ENCODE assay signal across 22 cellular contexts in the genomic region with DNA sequence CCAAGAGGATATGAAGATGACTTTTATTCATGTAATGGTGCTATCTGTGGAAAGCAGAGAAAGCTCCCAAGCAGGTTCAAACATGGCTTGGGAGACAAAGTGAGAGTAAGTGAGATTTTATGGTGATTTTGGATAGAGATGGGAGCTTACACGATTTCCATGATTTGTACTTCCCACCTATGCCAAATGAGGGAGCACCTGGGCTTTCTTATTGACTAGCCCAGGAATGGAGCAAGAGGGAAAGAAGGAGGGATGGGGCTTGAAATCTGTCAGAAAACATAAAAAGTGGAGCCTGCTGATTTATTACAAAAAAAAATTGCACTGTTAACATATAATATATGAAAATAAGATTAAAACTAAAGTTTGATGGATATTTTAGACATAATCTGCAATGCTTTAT.
"Had no signal": no experiment of that assay in that cellular context is flagged by ENCODE, and none has a peak within 500 bp of the region (broad histone marks: within the 10 kb centered on the region; RNA-seq: fewer than 3 reads in every experiment).

No MANE protein-coding gene starts in this region.

- H3K4me3 ChIP-seq: breast epithelium, colonic mucosa, dorsolateral prefrontal cortex, gastroesophageal sphincter, testis, uterus had no signal

- ATAC-seq: gastroesophageal sphincter; left colon; sciatic nerve; stimulated activated effector memory CD8-positive, alpha-beta T cell treated with anti-CD3 and anti-CD28 coated beads, Interleukin-12 subunit alpha, Interleukin-12 subunit beta, amount 100 ng/mL, for 72 hours had no signal

- H3K27me3 Mint-ChIP-seq: activated CD4-positive, alpha-beta memory T cell treated with anti-CD3 and anti-CD28 coated beads for 36 hours; activated naive CD8-positive, alpha-beta T cell treated with anti-CD3 and anti-CD28 coated beads for 36 hours; central memory CD8-positive, alpha-beta T cell; memory B cell had no signal

- H3K4me1 ChIP-seq: breast epithelium, colonic mucosa, gastroesophageal sphincter, testis, uterus had no signal

- H3K4me1 Mint-ChIP-seq: activated naive CD8-positive, alpha-beta T cell treated with anti-CD3 and anti-CD28 coated beads for 36 hours; central memory CD8-positive, alpha-beta T cell; memory B cell; stimulated activated effector memory CD8-positive, alpha-beta T cell treated with anti-CD3 and anti-CD28 coated beads, Interleukin-12 subunit alpha, Interleukin-12 subunit beta, amount 100 ng/mL, for 72 hours had no signal

- DNase-seq: activated CD4-positive, alpha-beta memory T cell treated with anti-CD3 and anti-CD28 coated beads for 36 hours; activated CD4-positive, alpha-beta T cell treated with anti-CD3 and anti-CD28 coated beads for 48 hours; activated naive CD4-positive, alpha-beta T cell treated with Interleukin-2 at 50 U/mL for 16 hours; activated naive CD8-positive, alpha-beta T cell treated with anti-CD3 and anti-CD28 coated beads for 36 hours; activated T-cell treated with anti-CD3 and anti-CD28 coated beads, Interleukin-2, amount 50 U/mL, for 48 hours; colonic mucosa; dorsolateral prefrontal cortex; head of caudate nucleus; hypothalamus; islet precursor cell; left colon; small intestine; stimulated activated CD4-positive, alpha-beta T cell treated with anti-CD3 and anti-CD28 coated beads, Interleukin-2, amount 100 ng/mL, for 24 hours; testis; trophoblast cell; uterus had no signal

- H3K27me3 ChIP-seq: breast epithelium, colonic mucosa, dorsolateral prefrontal cortex, gastroesophageal sphincter, testis, uterus had no signal

- H3K27ac ChIP-seq: breast epithelium, colonic mucosa, dorsolateral prefrontal cortex, gastroesophageal sphincter, testis, uterus had no signal

- H3K4me3 Mint-ChIP-seq: activated CD4-positive, alpha-beta memory T cell treated with anti-CD3 and anti-CD28 coated beads for 36 hours; activated naive CD8-positive, alpha-beta T cell treated with anti-CD3 and anti-CD28 coated beads for 36 hours; central memory CD8-positive, alpha-beta T cell; memory B cell; stimulated activated effector memory CD8-positive, alpha-beta T cell treated with anti-CD3 and anti-CD28 coated beads, Interleukin-12 subunit alpha, Interleukin-12 subunit beta, amount 100 ng/mL, for 72 hours had no signal

- H3K36me3 Mint-ChIP-seq: activated CD4-positive, alpha-beta memory T cell treated with anti-CD3 and anti-CD28 coated beads for 36 hours; activated naive CD8-positive, alpha-beta T cell treated with anti-CD3 and anti-CD28 coated beads for 36 hours; memory B cell; stimulated activated effector memory CD8-positive, alpha-beta T cell treated with anti-CD3 and anti-CD28 coated beads, Interleukin-12 subunit alpha, Interleukin-12 subunit beta, amount 100 ng/mL, for 72 hours had no signal

- H3K27ac Mint-ChIP-seq: activated CD4-positive, alpha-beta memory T cell treated with anti-CD3 and anti-CD28 coated beads for 36 hours; activated naive CD8-positive, alpha-beta T cell treated with anti-CD3 and anti-CD28 coated beads for 36 hours; memory B cell; stimulated activated effector memory CD8-positive, alpha-beta T cell treated with anti-CD3 and anti-CD28 coated beads, Interleukin-12 subunit alpha, Interleukin-12 subunit beta, amount 100 ng/mL, for 72 hours had no signal

- H3K36me3 ChIP-seq: breast epithelium, colonic mucosa, gastroesophageal sphincter, uterus had no signal

- H3K9me3 ChIP-seq: breast epithelium, colonic mucosa, gastroesophageal sphincter, testis, uterus had no signal
